ENCODE assay signal across 2 cellular contexts in the genomic region with DNA sequence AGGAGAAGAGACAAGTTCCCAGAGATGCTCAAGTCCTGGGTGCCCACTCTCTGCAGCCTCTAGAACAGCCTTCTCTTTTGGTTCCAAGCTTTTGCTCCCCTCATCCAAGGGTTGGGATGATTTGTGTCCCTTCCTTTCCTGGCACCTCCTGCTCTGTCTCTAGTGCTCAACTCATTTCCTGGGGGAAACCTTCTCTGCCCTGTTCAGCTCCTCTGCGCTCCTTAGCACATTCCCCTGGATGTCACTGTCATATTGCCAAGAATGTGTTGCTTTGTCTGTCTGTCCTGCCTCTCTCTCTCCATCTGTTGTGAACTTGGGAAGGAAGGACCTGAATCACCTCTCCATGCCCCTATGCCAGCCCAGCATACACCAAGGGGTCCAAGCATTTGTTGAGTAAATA.
TF ChIP-seq lines count a peak whose summit lies in the region.

No MANE protein-coding gene starts in this region.

TF ChIP-seq in GM23338, 12 proteins besides CTCF, POLR2A, EP300 and RAD21:
- TF ChIP-seq ZNF331 (CRISPR knock-in tag; IDR thresholded peaks at IDR 0.05; ENCODE audit: low read depth) (no peak), EZH2 (IDR thresholded peaks at IDR 0.05; ENCODE audit: low read depth, unreplicated experiment) (peak; percentile 49)

TF ChIP-seq in H1, 55 proteins besides CTCF, POLR2A, EP300 and RAD21:
- TF ChIP-seq BCL11A (IDR thresholded peaks at IDR 0.05; ENCODE audit: low read depth in 2 of 2, low read length in 2 of 2) (no peak), EZH2 (IDR thresholded peaks at IDR 0.05; ENCODE audit: low read depth, low read length, severe bottlenecking) (peak; percentile 65), RNF2 (IDR thresholded peaks at IDR 0.05; ENCODE audit: borderline replicate concordance, low read depth, low read length, missing control alignments, poor library complexity, severe bottlenecking) (peak; percentile 9), CTBP2 (IDR thresholded peaks at IDR 0.05; ENCODE audit: borderline replicate concordance, insufficient read depth, insufficient read length, low read length) (no peak), SIRT6 (IDR thresholded peaks at IDR 0.05; ENCODE audit: low read length) (no peak), SUZ12 (IDR thresholded peaks at IDR 0.05; ENCODE audit: low read length) (peak; percentile 53; the same call in 1 of the 2 replicates), JUND (IDR thresholded peaks at IDR 0.05; ENCODE audit: low read length) (no peak), KDM5A (IDR thresholded peaks at IDR 0.05; ENCODE audit: low read length) (no peak)
- TF ChIP-seq, protein P1, sequence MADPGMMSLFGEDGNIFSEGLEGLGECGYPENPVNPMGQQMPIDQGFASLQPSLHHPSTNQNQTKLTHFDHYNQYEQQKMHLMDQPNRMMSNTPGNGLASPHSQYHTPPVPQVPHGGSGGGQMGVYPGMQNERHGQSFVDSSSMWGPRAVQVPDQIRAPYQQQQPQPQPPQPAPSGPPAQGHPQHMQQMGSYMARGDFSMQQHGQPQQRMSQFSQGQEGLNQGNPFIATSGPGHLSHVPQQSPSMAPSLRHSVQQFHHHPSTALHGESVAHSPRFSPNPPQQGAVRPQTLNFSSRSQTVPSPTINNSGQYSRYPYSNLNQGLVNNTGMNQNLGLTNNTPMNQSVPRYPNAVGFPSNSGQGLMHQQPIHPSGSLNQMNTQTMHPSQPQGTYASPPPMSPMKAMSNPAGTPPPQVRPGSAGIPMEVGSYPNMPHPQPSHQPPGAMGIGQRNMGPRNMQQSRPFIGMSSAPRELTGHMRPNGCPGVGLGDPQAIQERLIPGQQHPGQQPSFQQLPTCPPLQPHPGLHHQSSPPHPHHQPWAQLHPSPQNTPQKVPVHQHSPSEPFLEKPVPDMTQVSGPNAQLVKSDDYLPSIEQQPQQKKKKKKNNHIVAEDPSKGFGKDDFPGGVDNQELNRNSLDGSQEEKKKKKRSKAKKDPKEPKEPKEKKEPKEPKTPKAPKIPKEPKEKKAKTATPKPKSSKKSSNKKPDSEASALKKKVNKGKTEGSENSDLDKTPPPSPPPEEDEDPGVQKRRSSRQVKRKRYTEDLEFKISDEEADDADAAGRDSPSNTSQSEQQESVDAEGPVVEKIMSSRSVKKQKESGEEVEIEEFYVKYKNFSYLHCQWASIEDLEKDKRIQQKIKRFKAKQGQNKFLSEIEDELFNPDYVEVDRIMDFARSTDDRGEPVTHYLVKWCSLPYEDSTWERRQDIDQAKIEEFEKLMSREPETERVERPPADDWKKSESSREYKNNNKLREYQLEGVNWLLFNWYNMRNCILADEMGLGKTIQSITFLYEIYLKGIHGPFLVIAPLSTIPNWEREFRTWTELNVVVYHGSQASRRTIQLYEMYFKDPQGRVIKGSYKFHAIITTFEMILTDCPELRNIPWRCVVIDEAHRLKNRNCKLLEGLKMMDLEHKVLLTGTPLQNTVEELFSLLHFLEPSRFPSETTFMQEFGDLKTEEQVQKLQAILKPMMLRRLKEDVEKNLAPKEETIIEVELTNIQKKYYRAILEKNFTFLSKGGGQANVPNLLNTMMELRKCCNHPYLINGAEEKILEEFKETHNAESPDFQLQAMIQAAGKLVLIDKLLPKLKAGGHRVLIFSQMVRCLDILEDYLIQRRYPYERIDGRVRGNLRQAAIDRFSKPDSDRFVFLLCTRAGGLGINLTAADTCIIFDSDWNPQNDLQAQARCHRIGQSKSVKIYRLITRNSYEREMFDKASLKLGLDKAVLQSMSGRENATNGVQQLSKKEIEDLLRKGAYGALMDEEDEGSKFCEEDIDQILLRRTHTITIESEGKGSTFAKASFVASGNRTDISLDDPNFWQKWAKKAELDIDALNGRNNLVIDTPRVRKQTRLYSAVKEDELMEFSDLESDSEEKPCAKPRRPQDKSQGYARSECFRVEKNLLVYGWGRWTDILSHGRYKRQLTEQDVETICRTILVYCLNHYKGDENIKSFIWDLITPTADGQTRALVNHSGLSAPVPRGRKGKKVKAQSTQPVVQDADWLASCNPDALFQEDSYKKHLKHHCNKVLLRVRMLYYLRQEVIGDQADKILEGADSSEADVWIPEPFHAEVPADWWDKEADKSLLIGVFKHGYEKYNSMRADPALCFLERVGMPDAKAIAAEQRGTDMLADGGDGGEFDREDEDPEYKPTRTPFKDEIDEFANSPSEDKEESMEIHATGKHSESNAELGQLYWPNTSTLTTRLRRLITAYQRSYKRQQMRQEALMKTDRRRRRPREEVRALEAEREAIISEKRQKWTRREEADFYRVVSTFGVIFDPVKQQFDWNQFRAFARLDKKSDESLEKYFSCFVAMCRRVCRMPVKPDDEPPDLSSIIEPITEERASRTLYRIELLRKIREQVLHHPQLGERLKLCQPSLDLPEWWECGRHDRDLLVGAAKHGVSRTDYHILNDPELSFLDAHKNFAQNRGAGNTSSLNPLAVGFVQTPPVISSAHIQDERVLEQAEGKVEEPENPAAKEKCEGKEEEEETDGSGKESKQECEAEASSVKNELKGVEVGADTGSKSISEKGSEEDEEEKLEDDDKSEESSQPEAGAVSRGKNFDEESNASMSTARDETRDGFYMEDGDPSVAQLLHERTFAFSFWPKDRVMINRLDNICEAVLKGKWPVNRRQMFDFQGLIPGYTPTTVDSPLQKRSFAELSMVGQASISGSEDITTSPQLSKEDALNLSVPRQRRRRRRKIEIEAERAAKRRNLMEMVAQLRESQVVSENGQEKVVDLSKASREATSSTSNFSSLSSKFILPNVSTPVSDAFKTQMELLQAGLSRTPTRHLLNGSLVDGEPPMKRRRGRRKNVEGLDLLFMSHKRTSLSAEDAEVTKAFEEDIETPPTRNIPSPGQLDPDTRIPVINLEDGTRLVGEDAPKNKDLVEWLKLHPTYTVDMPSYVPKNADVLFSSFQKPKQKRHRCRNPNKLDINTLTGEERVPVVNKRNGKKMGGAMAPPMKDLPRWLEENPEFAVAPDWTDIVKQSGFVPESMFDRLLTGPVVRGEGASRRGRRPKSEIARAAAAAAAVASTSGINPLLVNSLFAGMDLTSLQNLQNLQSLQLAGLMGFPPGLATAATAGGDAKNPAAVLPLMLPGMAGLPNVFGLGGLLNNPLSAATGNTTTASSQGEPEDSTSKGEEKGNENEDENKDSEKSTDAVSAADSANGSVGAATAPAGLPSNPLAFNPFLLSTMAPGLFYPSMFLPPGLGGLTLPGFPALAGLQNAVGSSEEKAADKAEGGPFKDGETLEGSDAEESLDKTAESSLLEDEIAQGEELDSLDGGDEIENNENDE (IDR thresholded peaks at IDR 0.05; ENCODE audit: insufficient replicate concordance, low read length) = no peak
